32 cellular contexts compared by ENCODE assay signal in the genomic region with DNA sequence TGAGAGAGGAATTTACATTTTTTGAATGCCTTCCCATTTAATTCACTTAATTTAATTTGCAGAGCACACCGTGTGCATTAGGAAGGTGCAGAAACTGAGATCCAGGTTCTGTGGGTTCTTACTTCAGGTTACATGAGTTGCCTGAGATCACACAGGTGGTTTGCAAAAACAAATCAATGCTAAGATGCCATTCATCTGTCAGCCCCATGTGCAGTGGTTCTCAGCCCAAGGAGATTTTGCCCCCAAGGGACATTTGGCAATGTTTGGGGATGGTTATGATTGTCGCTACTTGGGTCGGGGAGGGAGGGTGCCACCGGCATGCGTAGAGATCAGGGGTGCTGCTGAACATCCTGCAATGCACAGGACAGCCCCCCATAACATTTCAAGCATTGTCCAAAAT. TPM values are rescaled to one million over a fixed set of nuclear protein-coding genes. Genes with fewer than 3 reads are reported as not detected.
"Had no signal": no experiment of that assay in that cellular context is flagged by ENCODE, and none has a peak within 500 bp of the region (broad histone marks: within the 10 kb centered on the region; RNA-seq: fewer than 3 reads in every experiment).

No MANE protein-coding gene starts in this region.

- H3K4me3 Mint-ChIP-seq: activated CD4-positive, alpha-beta memory T cell treated with anti-CD3 and anti-CD28 coated beads, Interleukin-2, amount 10 ng/mL, durations not matched to agents 7 days and 5 days; activated CD8-positive, alpha-beta memory T cell treated with anti-CD3 and anti-CD28 coated beads, Interleukin-2, amount 10 ng/mL, durations not matched to agents 7 days and 5 days; activated naive CD8-positive, alpha-beta T cell treated with anti-CD3 and anti-CD28 coated beads for 36 hours; IgD-negative memory B cell; T-helper 1 cell treated with Interleukin-12 subunit alpha and Interleukin-12 subunit beta and Interleukin-4 antibody, amounts not matched to agents 30 μg/mL and 1 μg/mL, for 36 hours; T-helper 2 cell treated with Interferon-gamma antibody and Interleukin-4, amounts not matched to agents 5 μg/mL and 100 μg/mL, for 36 hours had no signal

- H3K27ac Mint-ChIP-seq: activated CD4-positive, alpha-beta memory T cell treated with anti-CD3 and anti-CD28 coated beads, Interleukin-2, amount 10 ng/mL, durations not matched to agents 7 days and 5 days; activated CD8-positive, alpha-beta memory T cell treated with anti-CD3 and anti-CD28 coated beads, Interleukin-2, amount 10 ng/mL, durations not matched to agents 7 days and 5 days; activated naive CD8-positive, alpha-beta T cell treated with anti-CD3 and anti-CD28 coated beads for 36 hours; IgD-negative memory B cell; T-helper 1 cell treated with Interleukin-12 subunit alpha and Interleukin-12 subunit beta and Interleukin-4 antibody, amounts not matched to agents 30 μg/mL and 1 μg/mL, for 36 hours; T-helper 2 cell treated with Interferon-gamma antibody and Interleukin-4, amounts not matched to agents 5 μg/mL and 100 μg/mL, for 36 hours had no signal

- H3K9me3 ChIP-seq: SK-N-SH had no signal

- H3K4me1 ChIP-seq: SJCRH30 had no signal

- H3K4me3 ChIP-seq: cardiac muscle cell, SJCRH30 had no signal

- DNase-seq: activated CD4-positive, alpha-beta memory T cell treated with anti-CD3 and anti-CD28 coated beads, Interleukin-2, amount 10 ng/mL, durations not matched to agents 7 days and 5 days; activated CD4-positive, alpha-beta T cell treated with anti-CD3 and anti-CD28 coated beads for 1 hour; activated CD4-positive, alpha-beta T cell treated with anti-CD3 and anti-CD28 coated beads for 48 hours; activated CD4-positive, CD25-positive, alpha-beta regulatory T cell; activated CD8-positive, alpha-beta memory T cell treated with anti-CD3 and anti-CD28 coated beads for 24 hours; activated CD8-positive, alpha-beta memory T cell treated with anti-CD3 and anti-CD28 coated beads, Interleukin-2, amount 10 ng/mL, durations not matched to agents 7 days and 5 days; activated CD8-positive, alpha-beta memory T cell treated with anti-CD3 and anti-CD28 coated beads, Interleukin-2, amount 50 U/mL, for 48 hours; activated effector memory CD4-positive, alpha-beta T cell treated with anti-CD3 and anti-CD28 coated beads, Interleukin-2, amount 50 U/mL, for 16 hours; activated naive CD4-positive, alpha-beta T cell; activated naive CD4-positive, alpha-beta T cell treated with anti-CD3 and anti-CD28 coated beads, Interleukin-2, amount 50 U/mL, for 16 hours; activated naive CD8-positive, alpha-beta T cell treated with anti-CD3 and anti-CD28 coated beads for 36 hours; activated T-cell treated with anti-CD3 and anti-CD28 coated beads, Interleukin-2, amount 50 U/mL, for 48 hours; amniotic stem cell; aorta; Karpas-422; KBM-7; NCI-H1105; NCI-H1417 treated with DMSO at 0.1 percent for 48 hours; NCI-H187 treated with DMSO at 0.1 percent for 48 hours; NCI-H2081; NCI-H226; NCI-H446 treated with DMSO at 0.1 percent for 48 hours; NCI-H524 treated with DMSO at 0.1 percent for 48 hours; SHP77; SJCRH30; SK-N-SH had no signal

- H3K36me3 ChIP-seq: cardiac muscle cell, SJCRH30 had no signal

- H3K4me1 Mint-ChIP-seq: activated CD4-positive, alpha-beta memory T cell treated with anti-CD3 and anti-CD28 coated beads, Interleukin-2, amount 10 ng/mL, durations not matched to agents 7 days and 5 days; activated CD8-positive, alpha-beta memory T cell treated with anti-CD3 and anti-CD28 coated beads, Interleukin-2, amount 10 ng/mL, durations not matched to agents 7 days and 5 days; activated naive CD8-positive, alpha-beta T cell treated with anti-CD3 and anti-CD28 coated beads for 36 hours had no signal

- H3K36me3 Mint-ChIP-seq: activated CD8-positive, alpha-beta memory T cell treated with anti-CD3 and anti-CD28 coated beads, Interleukin-2, amount 10 ng/mL, durations not matched to agents 7 days and 5 days; activated naive CD8-positive, alpha-beta T cell treated with anti-CD3 and anti-CD28 coated beads for 36 hours; IgD-negative memory B cell had no signal

- H3K27ac ChIP-seq: cardiac muscle cell, SJCRH30 had no signal

- H3K9me3 Mint-ChIP-seq: activated naive CD8-positive, alpha-beta T cell treated with anti-CD3 and anti-CD28 coated beads for 36 hours had no signal

- H3K27me3 ChIP-seq: cardiac muscle cell had no signal

RNA-seq across cellular contexts. Expression of gene BANF2, which starts 34.6 kb away (rescaled TPM):
- total RNA-seq: activated CD4-positive, alpha-beta memory T cell treated with anti-CD3 and anti-CD28 coated beads, Interleukin-2, amount 10 ng/mL, durations not matched to agents 7 days and 5 days; activated CD8-positive, alpha-beta memory T cell treated with anti-CD3 and anti-CD28 coated beads, Interleukin-2, amount 10 ng/mL, durations not matched to agents 7 days and 5 days; activated naive CD8-positive, alpha-beta T cell treated with anti-CD3 and anti-CD28 coated beads for 36 hours; aorta; cardiac muscle cell; MCF 10A; RPMI7951; SJCRH30 had no signal
